1 cellular context compared by ENCODE assay signal in the genomic region with DNA sequence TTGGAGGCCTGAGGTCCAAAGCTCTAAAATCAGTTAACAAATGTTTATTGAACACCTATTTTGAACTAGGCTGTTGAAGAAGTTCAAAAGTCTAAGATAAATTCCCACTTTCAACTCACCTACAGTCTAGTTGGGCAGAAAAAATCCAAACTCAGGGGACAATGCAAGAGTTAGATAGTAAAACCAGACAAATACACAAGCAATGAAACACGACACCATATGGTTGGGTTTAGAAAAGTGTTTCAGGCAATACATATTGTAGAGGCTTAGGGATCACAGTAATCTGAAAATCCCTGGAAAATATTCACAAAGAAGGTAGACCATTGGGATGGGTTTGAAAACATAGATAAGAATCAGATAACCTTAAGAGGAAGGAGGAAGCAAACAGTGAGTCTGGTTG.
TF ChIP-seq lines count a peak whose summit lies in the region.

No MANE protein-coding gene starts in this region.

TF ChIP-seq in SK-N-SH treated with all-trans-retinoic acid at 6 μM for 48 hours, 23 proteins besides CTCF, POLR2A, EP300 and RAD21 (continued from another document):
- TF ChIP-seq PATZ1 (CRISPR knock-in tag; IDR thresholded peaks at IDR 0.05; ENCODE audit: borderline replicate concordance) = no peak
